ENCODE assay signal across 8 cellular contexts in the genomic region with DNA sequence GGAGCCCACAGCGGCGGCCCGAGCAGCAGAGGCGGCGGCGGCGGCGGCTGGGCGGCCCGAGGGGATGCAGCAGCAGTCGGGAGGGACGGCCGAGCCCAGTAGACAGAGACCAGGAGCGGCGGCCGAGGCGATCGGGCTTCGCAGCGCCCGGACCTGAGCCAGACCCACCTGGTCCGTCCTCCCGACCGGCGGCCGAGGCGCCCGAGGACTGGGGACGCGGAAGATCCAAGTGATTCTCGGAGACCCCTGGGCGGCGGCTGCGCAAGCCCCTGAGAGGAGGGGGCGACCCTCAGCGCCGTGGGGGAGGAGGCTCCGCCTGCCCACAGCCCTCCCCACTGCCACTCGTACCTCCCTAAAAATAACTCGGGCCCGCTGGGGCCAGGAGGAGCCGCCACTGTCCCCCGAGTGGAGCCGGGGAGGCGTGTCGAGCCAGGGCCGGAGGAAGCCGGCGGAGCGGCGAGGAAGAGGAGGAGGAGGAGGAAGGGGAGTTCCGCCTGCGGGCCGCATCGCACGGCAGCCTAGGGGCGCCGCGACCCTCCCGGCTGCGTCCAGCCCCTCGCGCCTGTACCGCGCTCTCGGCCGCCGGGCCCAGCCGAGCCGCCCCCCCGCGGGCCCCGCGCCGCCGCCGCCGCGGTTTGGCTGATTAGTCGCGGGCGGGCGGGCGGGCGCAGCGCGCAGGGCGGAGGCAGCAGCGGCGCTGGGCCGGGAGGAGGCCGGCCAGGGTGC. TPM values are rescaled to one million over a fixed set of nuclear protein-coding genes. Genes with fewer than 3 reads are reported as not detected.
DNase-seq lines count a peak whose midpoint lies in the region; ATAC-seq, FAIRE-seq and TF ChIP-seq lines count a peak whose summit lies in the region.

No MANE protein-coding gene starts in this region.

- no peaks in the 10 kb centered on the region for H3K9me3 ChIP-seq in CD4-positive, alpha-beta T cell (ENCODE audit: control insufficient read depth, low read length)
- no peaks in the 10 kb centered on the region for H3K9me3 ChIP-seq in T-helper 17 cell (ENCODE audit: control insufficient read depth, low read length, poor library complexity, severe bottlenecking)
- no peaks in the 10 kb centered on the region for H3K9me3 ChIP-seq in iPS DF 6.9 (ENCODE audit: control insufficient read depth, insufficient read depth, low read length)

- no peaks in the 10 kb centered on the region for H3K4me1 ChIP-seq in iPS DF 6.9 (ENCODE audit: control insufficient read depth, insufficient read depth, low read length)

- no peak overlapping the region for H3K27ac ChIP-seq in CD4-positive, alpha-beta T cell (ENCODE audit: low read depth, low read length)
- H3K27ac ChIP-seq in iPS DF 6.9 (ENCODE audit: low read length): no peak overlapping the region

- CTCF ChIA-PET in CD4-positive, alpha-beta T cell (lab: Charles Lee): no interaction called here

- no peaks in the 10 kb centered on the region for H3K9me3 Mint-ChIP-seq in CD4-positive, alpha-beta T cell

- no CpG with 5 or more reads among the region's 92 CpGs for WGBS in iPS DF 6.9 (ENCODE audit: insufficient coverage, insufficient read length)

- peak; percentile 21 for ATAC-seq in CD4-positive, alpha-beta T cell (ENCODE audit: poor library complexity)
- ATAC-seq in GM19438 (IDR thresholded peaks at IDR 0.05; ENCODE audit: low read depth, unreplicated experiment) (peak; percentile 23), HG03460 (IDR thresholded peaks at IDR 0.05; ENCODE audit: unreplicated experiment) (peak; percentile 26), T-helper 17 cell (peak; percentile 35)

- intact Hi-C loops in CD4-positive, alpha-beta T cell (cut with DNase I, micrococcal nuclease): loop anchor here (5.0 to 10.0 kb wide), 5 partner anchors 71 to 431 kb away; partner anchors contain the start of genes C4orf46 (in 2 of the 2), ETFDH (in 2 of the 2) and PPID (in 1 of the 2)

- FAIRE-seq in RCC 7860 (lab: Jason Lieb, UNC): no peak

- in situ Hi-C loops in astrocyte of the spinal cord (cut with HindIII; ENCODE audit: low sequenced_read_pairs): no loop called here

- peaks cover 48% of the 10 kb centered on the region for H3K4me1 Mint-ChIP-seq in CD4-positive, alpha-beta T cell (ENCODE audit: low read depth)
- H3K4me1 Mint-ChIP-seq in T-helper 17 cell: peaks cover 42% of the 10 kb centered on the region

- H3K27me3 ChIP-seq in CD4-positive, alpha-beta T cell (ENCODE audit: control insufficient read depth, insufficient read depth, low read length): no peaks in the 10 kb centered on the region
- H3K27me3 ChIP-seq in iPS DF 6.9 (ENCODE audit: control insufficient read depth, insufficient read depth, low read length): no peaks in the 10 kb centered on the region; the same call in 1 of the 2 replicates

- H3K27ac Mint-ChIP-seq in CD4-positive, alpha-beta T cell: no peak overlapping the region
- H3K27ac Mint-ChIP-seq in T-helper 17 cell: peak overlapping the region; percentile 96

- POLR2A ChIA-PET in CD4-positive, alpha-beta T cell (lab: Charles Lee): interaction anchor here (1.3 kb wide), 1 partner anchor 17 kb away, joined by 3 read pairs; no protein-coding TSS in a partner anchor

- peak overlapping the region; percentile 71 for H3K4me3 ChIP-seq in astrocyte of the spinal cord (ENCODE audit: low read depth, low read length)
- H3K4me3 ChIP-seq in iPS DF 6.9 (ENCODE audit: low read length): peak overlapping the region; percentile 64
- H3K4me3 ChIP-seq in skeletal muscle cell (ENCODE audit: low read depth, low read length): peak overlapping the region; percentile 88

- H3K27me3 Mint-ChIP-seq in CD4-positive, alpha-beta T cell: no peaks in the 10 kb centered on the region
- no peaks in the 10 kb centered on the region for H3K27me3 Mint-ChIP-seq in T-helper 17 cell

- H3K36me3 Mint-ChIP-seq in CD4-positive, alpha-beta T cell (ENCODE audit: low read depth): peaks cover 6% of the 10 kb centered on the region
- peaks cover 4% of the 10 kb centered on the region for H3K36me3 Mint-ChIP-seq in T-helper 17 cell (ENCODE audit: low read depth)

- peak overlapping the region; percentile 43 for H3K4me3 Mint-ChIP-seq in CD4-positive, alpha-beta T cell
- peak overlapping the region; percentile 93 for H3K4me3 Mint-ChIP-seq in T-helper 17 cell

- no peaks in the 10 kb centered on the region for H3K36me3 ChIP-seq in iPS DF 6.9 (ENCODE audit: control insufficient read depth, insufficient read depth, low read length)

- TF ChIP-seq CTCF in CD4-positive, alpha-beta T cell (IDR thresholded peaks at IDR 0.05): no peak
- no peak for TF ChIP-seq CTCF in astrocyte of the spinal cord (IDR thresholded peaks at IDR 0.05; ENCODE audit: low read depth, low read length)

- peak in 9 of 10 experiments; percentile 10 to 48 (median 18) for DNase-seq in CD4-positive, alpha-beta T cell
- DNase-seq in T-helper 17 cell (peak; percentile 25 to 54 (median 37)), astrocyte of the spinal cord (ENCODE audit: low read depth, low spot score) (peak; percentile 52), iPS DF 6.9 (ENCODE audit: low read depth, low spot score) (no peak), skeletal muscle cell (ENCODE audit: low read depth) (no peak), RCC 7860 (ENCODE audit: low spot score) (no peak)

RNA-seq across cellular contexts. Expression of gene RAPGEF2, which starts 0.7 kb away (rescaled TPM):
- 10 to 100 TPM; 25.6 to 26.4 TPM for total RNA-seq in CD4-positive, alpha-beta T cell
- total RNA-seq in T-helper 17 cell: 10 to 100 TPM; 35.0 to 38.3 TPM

Comparison
In these comparisons a context has a peak if more than half of its experiments do, and no peak if none do; other contexts are left out.
1. DNase-seq: peak in CD4-positive, alpha-beta T cell (9 of 10), T-helper 17 cell (3 of 3) and astrocyte of the spinal cord (single experiment); none in iPS DF 6.9 (single experiment), skeletal muscle cell (single experiment) and RCC 7860 (single experiment).
2. Peak in every context shown above with its lines, with median percentiles within 50 percentile points of each other: ATAC-seq and H3K4me3 ChIP-seq.